ENCODE assay signal across 20 cellular contexts in genomic region chr2:18722101-18722500, GRCh38.
A peak's percentile ranks its signal among the peaks of the same experiment; 100 is the strongest.
DNase-seq lines count a peak whose midpoint lies in the region; ATAC-seq and TF ChIP-seq lines count a peak whose summit lies in the region.
"Had no signal": no experiment of that assay in that cellular context is flagged by ENCODE, and none has a peak within 500 bp of the region (broad histone marks: within the 10 kb centered on the region; RNA-seq: fewer than 3 reads in every experiment).

No MANE protein-coding gene starts in this region.

- DNase-seq in ELR (ENCODE audit: low read depth), result peak; percentile 68
- peak; percentile 14 for DNase-seq in NCI-H460 (ENCODE audit: extremely low read depth, low read depth)
- peak; percentile 39 for DNase-seq in choroid plexus epithelial cell (ENCODE audit: low read depth)
- no peak for DNase-seq in NCI-H146 (lab: John Stamatoyannopoulos, UW)
- no peak for DNase-seq in activated T-cell treated with anti-CD3 and anti-CD28 coated beads, Interleukin-2, amount 50 U/mL, for 72 hours
- no peak for DNase-seq in T-helper 2 cell treated with Interferon-gamma antibody and Interleukin-4, amounts not matched to agents 5 μg/mL and 100 μg/mL, for 36 hours (ENCODE audit: low spot score)
- DNase-seq: Calu3; CD8-positive, alpha-beta T cell; Kasumi-1; NCI-H1105; NCI-H1694; NCI-H2081 treated with DMSO at 0.1 percent for 48 hours; NCI-H226; NCI-H526 treated with DMSO at 0.1 percent for 48 hours; Right ventricle myocardium superior had no signal

- no peaks in the 10 kb centered on the region for H3K36me3 Mint-ChIP-seq in nephron (ENCODE audit: low read depth)
- peaks cover 6% of the 10 kb centered on the region for H3K36me3 Mint-ChIP-seq in stimulated activated memory B cell treated with anti-CD40 and anti-IgM and Interleukin-4, amounts not matched to agents 10 μg/mL and 1 μg/mL and 100 μg/mL, for 72 hours
- H3K36me3 Mint-ChIP-seq in activated T-cell treated with anti-CD3 and anti-CD28 coated beads, Interleukin-2, amount 50 U/mL, for 72 hours (ENCODE audit: insufficient read depth in 2 of 2), result no peaks in the 10 kb centered on the region
- H3K36me3 Mint-ChIP-seq in T-helper 2 cell treated with Interferon-gamma antibody and Interleukin-4, amounts not matched to agents 5 μg/mL and 100 μg/mL, for 36 hours (ENCODE audit: low read depth), result no peaks in the 10 kb centered on the region

- TF ChIP-seq CTCF in choroid plexus epithelial cell (conservative IDR thresholded peaks at IDR 0.05; ENCODE audit: low read depth, low read length) (no peak), nephron (IDR thresholded peaks at IDR 0.05; ENCODE audit: unreplicated experiment in 3 of 3) (no peak)

- H3K9me3 Mint-ChIP-seq in nephron, result no peaks in the 10 kb centered on the region
- no peaks in the 10 kb centered on the region for H3K9me3 Mint-ChIP-seq in stimulated activated memory B cell treated with anti-CD40 and anti-IgM and Interleukin-4, amounts not matched to agents 10 μg/mL and 1 μg/mL and 100 μg/mL, for 72 hours
- no peaks in the 10 kb centered on the region for H3K9me3 Mint-ChIP-seq in activated T-cell treated with anti-CD3 and anti-CD28 coated beads, Interleukin-2, amount 50 U/mL, for 72 hours
- no peaks in the 10 kb centered on the region for H3K9me3 Mint-ChIP-seq in T-helper 2 cell treated with Interferon-gamma antibody and Interleukin-4, amounts not matched to agents 5 μg/mL and 100 μg/mL, for 36 hours
- H3K9me3 Mint-ChIP-seq: CD8-positive, alpha-beta T cell had no signal

- no peak overlapping the region for H3K4me3 Mint-ChIP-seq in nephron
- H3K4me3 Mint-ChIP-seq in stimulated activated memory B cell treated with anti-CD40 and anti-IgM and Interleukin-4, amounts not matched to agents 10 μg/mL and 1 μg/mL and 100 μg/mL, for 72 hours, result no peak overlapping the region
- no peak overlapping the region for H3K4me3 Mint-ChIP-seq in activated T-cell treated with anti-CD3 and anti-CD28 coated beads, Interleukin-2, amount 50 U/mL, for 72 hours
- H3K4me3 Mint-ChIP-seq in T-helper 2 cell treated with Interferon-gamma antibody and Interleukin-4, amounts not matched to agents 5 μg/mL and 100 μg/mL, for 36 hours, result no peak overlapping the region
- H3K4me3 Mint-ChIP-seq: CD8-positive, alpha-beta T cell; IgD-negative memory B cell had no signal

- peak overlapping the region; percentile 2 to 72 (median 40) for H3K27ac Mint-ChIP-seq in nephron
- no peak overlapping the region for H3K27ac Mint-ChIP-seq in stimulated activated memory B cell treated with anti-CD40 and anti-IgM and Interleukin-4, amounts not matched to agents 10 μg/mL and 1 μg/mL and 100 μg/mL, for 72 hours
- no peak overlapping the region for H3K27ac Mint-ChIP-seq in activated T-cell treated with anti-CD3 and anti-CD28 coated beads, Interleukin-2, amount 50 U/mL, for 72 hours
- H3K27ac Mint-ChIP-seq in T-helper 2 cell treated with Interferon-gamma antibody and Interleukin-4, amounts not matched to agents 5 μg/mL and 100 μg/mL, for 36 hours, result no peak overlapping the region
- H3K27ac Mint-ChIP-seq: CD8-positive, alpha-beta T cell; IgD-negative memory B cell had no signal

- peaks cover 4% of the 10 kb centered on the region for H3K4me1 Mint-ChIP-seq in nephron
- no peaks in the 10 kb centered on the region for H3K4me1 Mint-ChIP-seq in stimulated activated memory B cell treated with anti-CD40 and anti-IgM and Interleukin-4, amounts not matched to agents 10 μg/mL and 1 μg/mL and 100 μg/mL, for 72 hours
- H3K4me1 Mint-ChIP-seq in activated T-cell treated with anti-CD3 and anti-CD28 coated beads, Interleukin-2, amount 50 U/mL, for 72 hours (ENCODE audit: low read depth), result no peaks in the 10 kb centered on the region
- no peaks in the 10 kb centered on the region for H3K4me1 Mint-ChIP-seq in T-helper 2 cell treated with Interferon-gamma antibody and Interleukin-4, amounts not matched to agents 5 μg/mL and 100 μg/mL, for 36 hours (ENCODE audit: low read depth)
- H3K4me1 Mint-ChIP-seq: IgD-negative memory B cell had no signal

- no peak overlapping the region for H3K4me3 ChIP-seq in choroid plexus epithelial cell (ENCODE audit: low read depth, low read length)
- H3K4me3 ChIP-seq: A549, BLaER1 had no signal

- ATAC-seq in stimulated activated memory B cell treated with anti-CD40 and anti-IgM and Interleukin-4, amounts not matched to agents 10 μg/mL and 1 μg/mL and 100 μg/mL, for 72 hours, result no peak
- ATAC-seq in activated T-cell treated with anti-CD3 and anti-CD28 coated beads, Interleukin-2, amount 50 U/mL, for 72 hours (replicated peaks in 1 of 2), result no peak
- ATAC-seq: A549; CD8-positive, alpha-beta T cell had no signal

- no peaks in the 10 kb centered on the region for H3K27me3 Mint-ChIP-seq in nephron (ENCODE audit: low read depth)
- no peaks in the 10 kb centered on the region for H3K27me3 Mint-ChIP-seq in stimulated activated memory B cell treated with anti-CD40 and anti-IgM and Interleukin-4, amounts not matched to agents 10 μg/mL and 1 μg/mL and 100 μg/mL, for 72 hours
- no peaks in the 10 kb centered on the region for H3K27me3 Mint-ChIP-seq in activated T-cell treated with anti-CD3 and anti-CD28 coated beads, Interleukin-2, amount 50 U/mL, for 72 hours (ENCODE audit: low read depth)
- H3K27me3 Mint-ChIP-seq in T-helper 2 cell treated with Interferon-gamma antibody and Interleukin-4, amounts not matched to agents 5 μg/mL and 100 μg/mL, for 36 hours (ENCODE audit: low read depth), result no peaks in the 10 kb centered on the region
- H3K27me3 Mint-ChIP-seq: IgD-negative memory B cell had no signal

Comparison
In these comparisons a context has a peak if more than half of its experiments do, and no peak if none do; other contexts are left out.
1. DNase-seq: peak in ELR (single experiment), NCI-H460 (single experiment) and choroid plexus epithelial cell (single experiment); none in NCI-H146 (single experiment), activated T-cell treated with anti-CD3 and anti-CD28 coated beads, Interleukin-2, amount 50 U/mL, for 72 hours (0 of 2) and T-helper 2 cell treated with Interferon-gamma antibody and Interleukin-4, amounts not matched to agents 5 μg/mL and 100 μg/mL, for 36 hours (single experiment).
2. H3K27ac Mint-ChIP-seq: peak in nephron (3 of 3); none in stimulated activated memory B cell treated with anti-CD40 and anti-IgM and Interleukin-4, amounts not matched to agents 10 μg/mL and 1 μg/mL and 100 μg/mL, for 72 hours (single experiment), activated T-cell treated with anti-CD3 and anti-CD28 coated beads, Interleukin-2, amount 50 U/mL, for 72 hours (single experiment) and T-helper 2 cell treated with Interferon-gamma antibody and Interleukin-4, amounts not matched to agents 5 μg/mL and 100 μg/mL, for 36 hours (single experiment).